Comparison of ENCODE assay signal across 17 cellular contexts in genomic region chr4:101856149-101856548, GRCh38.
A peak's percentile ranks its signal among the peaks of the same experiment; 100 is the strongest.
DNase-seq lines count a peak whose midpoint lies in the region; ATAC-seq and TF ChIP-seq lines count a peak whose summit lies in the region.
"Had no signal": no experiment of that assay in that cellular context is flagged by ENCODE, and none has a peak within 500 bp of the region (broad histone marks: within the 10 kb centered on the region; RNA-seq: fewer than 3 reads in every experiment).

No MANE protein-coding gene starts in this region.

- WGBS in spleen, 5 donors: 44 to 71% (median 59%) methylated on average over 2 of the region's 2 CpGs

- TF ChIP-seq CTCF in GM23338 (conservative IDR thresholded peaks at IDR 0.05; ENCODE audit: low read depth in 2 of 2) (no peak), OCI-LY1 (IDR thresholded peaks at IDR 0.05; ENCODE audit: low read length) (no peak), spleen (IDR thresholded peaks at IDR 0.05 in 8 of 11, conservative IDR thresholded peaks at IDR 0.05 in 3 of 11) (no peak), foreskin fibroblast (IDR thresholded peaks at IDR 0.05; ENCODE audit: low read depth, low read length) (no peak)

- no peaks in the 10 kb centered on the region for H3K9me2 ChIP-seq in GM23338 (ENCODE audit: insufficient read depth)
- H3K9me2 ChIP-seq in OCI-LY1 (ENCODE audit: low read depth, low read length): no peaks in the 10 kb centered on the region

- H3K4me3 Mint-ChIP-seq in GM23338: no peak overlapping the region
- H3K4me3 Mint-ChIP-seq: CD4-positive, alpha-beta memory T cell; H9 had no signal

- H3K4me1 ChIP-seq in GM23338 (ENCODE audit: insufficient read depth) (no peaks in the 10 kb centered on the region), OCI-LY1 (ENCODE audit: insufficient read depth, low read length, severe bottlenecking) (peaks cover 51% of the 10 kb centered on the region), spleen (peaks cover 5 to 93% (median 14%) of the 10 kb centered on the region in 6 donors)

- H3K9me3 Mint-ChIP-seq in GM23338: no peaks in the 10 kb centered on the region
- H3K9me3 Mint-ChIP-seq: H9 had no signal

- H2AFZ ChIP-seq in GM23338 (no peak overlapping the region), OCI-LY1 (ENCODE audit: low read length) (no peak overlapping the region)

- no peak for ATAC-seq in GM23338
- ATAC-seq in activated CD4-positive, CD25-positive, alpha-beta regulatory T cell treated with anti-CD3 and anti-CD28 coated beads, Interleukin-2, amount 50 U/mL, for 24 hours: no peak

- H3K27ac Mint-ChIP-seq in GM23338: 0 out of 2 replicates have a peak overlapping the region, but pooled peaks have one; percentile 10
- H3K27ac Mint-ChIP-seq: CD4-positive, alpha-beta memory T cell; H9 had no signal

- H3F3A ChIP-seq in GM23338 (replicated peaks; ENCODE audit: low read depth) (no peaks in the 10 kb centered on the region), OCI-LY1 (ENCODE audit: insufficient read depth, low read length) (no peaks in the 10 kb centered on the region)

- DNase-seq in GM23338 (ENCODE audit: low spot score) (no peak), kidney tubule cell (ENCODE audit: low spot score) (peak; percentile 14), spleen (no peak), LoVo (ENCODE audit: low spot score) (no peak), posterior cingulate gyrus (no peak), foreskin fibroblast (no peak)
- DNase-seq: ACHN; CD4-positive, alpha-beta memory T cell; DMS153; DMS79; GDM1; H9; IMR-90; KBM-7 had no signal

- no peaks in the 10 kb centered on the region for H3K27me3 Mint-ChIP-seq in GM23338 (ENCODE audit: insufficient read depth, low read depth, poor library complexity)

- H4K20me1 ChIP-seq in GM23338 (replicated peaks; ENCODE audit: insufficient read depth) (no peaks in the 10 kb centered on the region), OCI-LY1 (ENCODE audit: insufficient read depth, low read length) (no peaks in the 10 kb centered on the region)

- H3K36me3 Mint-ChIP-seq in GM23338 (ENCODE audit: low read depth): no peaks in the 10 kb centered on the region
- H3K36me3 Mint-ChIP-seq: CD4-positive, alpha-beta memory T cell had no signal

- no peak for TF ChIP-seq POLR2A in spleen (IDR thresholded peaks at IDR 0.05)

- intact Hi-C loops in spleen (cut with DNase I; ENCODE audit: low total_unique reads): no loop called here
- intact Hi-C loops in posterior cingulate gyrus (cut with DNase I): no loop called here

- no peaks in the 10 kb centered on the region for H3K36me3 ChIP-seq in GM23338 (ENCODE audit: insufficient read depth)
- peaks cover 37% of the 10 kb centered on the region for H3K36me3 ChIP-seq in OCI-LY1 (ENCODE audit: insufficient read depth, low read length)
- peaks cover 0 to 38% (median 0%) of the 10 kb centered on the region in 6 donors for H3K36me3 ChIP-seq in spleen

- H3K27ac ChIP-seq in GM23338 (ENCODE audit: low read depth): no peak overlapping the region
- peak overlapping the region; percentile 33 for H3K27ac ChIP-seq in OCI-LY1 (ENCODE audit: low read depth, low read length, poor library complexity, severe bottlenecking)
- peak overlapping the region in 5 of 8 donors; percentile 18 to 75 (median 49) for H3K27ac ChIP-seq in spleen
- H3K27ac ChIP-seq: C4-2B had no signal

- no peak overlapping the region for H3K9ac ChIP-seq in OCI-LY1 (ENCODE audit: low read length)

- H3K4me2 ChIP-seq in GM23338: no peak overlapping the region
- no peak overlapping the region for H3K4me2 ChIP-seq in OCI-LY1 (ENCODE audit: low read length)

- peaks cover 5% of the 10 kb centered on the region for H3K4me1 Mint-ChIP-seq in GM23338
- H3K4me1 Mint-ChIP-seq: CD4-positive, alpha-beta memory T cell had no signal

- H3K9me3 ChIP-seq in OCI-LY1 (ENCODE audit: low read length): no peaks in the 10 kb centered on the region
- no peaks in the 10 kb centered on the region for H3K9me3 ChIP-seq in spleen

- H3K79me2 ChIP-seq in GM23338 (replicated peaks; ENCODE audit: insufficient read depth) (no peaks in the 10 kb centered on the region), OCI-LY1 (ENCODE audit: insufficient read depth, low read length) (no peaks in the 10 kb centered on the region)

- H3K27me3 ChIP-seq in GM23338 (ENCODE audit: insufficient read depth) (no peaks in the 10 kb centered on the region), OCI-LY1 (ENCODE audit: insufficient read depth, low read length) (no peaks in the 10 kb centered on the region), spleen (replicated peaks in 1 of 7) (no peaks in the 10 kb centered on the region)

- H3K4me3 ChIP-seq in GM23338 (no peak overlapping the region), OCI-LY1 (ENCODE audit: low read depth, low read length, poor library complexity, severe bottlenecking) (no peak overlapping the region), spleen (no peak overlapping the region), foreskin fibroblast (ENCODE audit: low read depth in 1 of 2, low read length in 2 of 2) (no peak overlapping the region)

TF ChIP-seq in GM23338, 12 proteins besides CTCF, POLR2A, EP300 and RAD21 (continues in another document):
- no peak for TF ChIP-seq EZH2phosphoT487 (IDR thresholded peaks at IDR 0.05; ENCODE audit: unreplicated experiment)
- no peak for TF ChIP-seq ZNF331 (CRISPR knock-in tag; IDR thresholded peaks at IDR 0.05; ENCODE audit: low read depth)
- no peak for TF ChIP-seq ZNF462 (CRISPR knock-in tag; IDR thresholded peaks at IDR 0.05)
